8 cellular contexts compared by ENCODE assay signal in genomic region chr15:52569244-52569585, GRCh38. TPM values are rescaled to one million over a fixed set of nuclear protein-coding genes. Genes with fewer than 3 reads are reported as not detected.
DNase-seq lines count a peak whose midpoint lies in the region; ATAC-seq, FAIRE-seq and TF ChIP-seq lines count a peak whose summit lies in the region.

No MANE protein-coding gene starts in this region.

- TF ChIP-seq RAD21 in A549 (conservative IDR thresholded peaks at IDR 0.05 in 1 of 2, IDR thresholded peaks at IDR 0.05 in 1 of 2) = no peak

- 35% methylated on average over 10 of the region's 10 CpGs for WGBS in A549 (ENCODE audit: missing lambda C conversion rate)
- 38% methylated on average over 10 of the region's 10 CpGs for WGBS in mammary epithelial cell (ENCODE audit: low coverage, missing lambda C conversion rate)

- H3K79me2 ChIP-seq in mammary epithelial cell (ENCODE audit: insufficient read depth, low read length) = peaks cover 45% of the 10 kb centered on the region

- H3K4me2 ChIP-seq in A549 (peak overlapping the region; percentile 92), mammary epithelial cell (ENCODE audit: insufficient read depth, low read depth, low read length) (no peak overlapping the region)

- no peak for TF ChIP-seq POLR2A in A549 (IDR thresholded peaks at IDR 0.05; ENCODE audit: low read length)

- TF ChIP-seq CTCF in A549 (IDR thresholded peaks at IDR 0.05) (no peak), mammary epithelial cell (conservative IDR thresholded peaks at IDR 0.05 in 1 of 2, IDR thresholded peaks at IDR 0.05 in 1 of 2; ENCODE audit: extremely low read depth in 1 of 2, insufficient read depth in 1 of 2, low read depth in 1 of 2, low read length in 2 of 2) (no peak)

- H3K27ac ChIP-seq in A549 (peak overlapping the region; percentile 88 to 95), mammary epithelial cell (ENCODE audit: insufficient read depth, low read depth, low read length) (peak overlapping the region; percentile 93)

- intact Hi-C loops in mammary epithelial cell (cut with micrococcal nuclease) = loop anchor here (2.0 to 5.0 kb wide), 3 partner anchors 177 to 312 kb away; no protein-coding TSS in a partner anchor

- H3K36me3 ChIP-seq in mammary epithelial cell (ENCODE audit: insufficient read depth, low read length) (no peaks in the 10 kb centered on the region), mucosa of stomach (ENCODE audit: control insufficient read depth, insufficient read depth, low read length) (no peaks in the 10 kb centered on the region)

- H3K9ac ChIP-seq in mammary epithelial cell (ENCODE audit: insufficient read depth, low read length) (no peak overlapping the region), mucosa of stomach (ENCODE audit: low read length) (peak overlapping the region; percentile 99)

- H3K27me3 ChIP-seq in mammary epithelial cell (ENCODE audit: insufficient read depth, low read length) (no peaks in the 10 kb centered on the region), mucosa of stomach (ENCODE audit: control insufficient read depth, insufficient read depth, low read length) (no peaks in the 10 kb centered on the region)

- POLR2A ChIA-PET in A549 (lab: Yijun Ruan, JAX) = interaction anchor here (1.0 to 1.1 kb wide), 2 partner anchors 10 to 110 kb away, joined by 3 read pairs; partner anchors contain the start of gene ATOSA

- DNase-seq in A549 (ENCODE audit: low read depth in 1 of 2, low spot score in 1 of 2) = no peak
- DNase-seq in mammary epithelial cell = no peak
- no peak for DNase-seq in ACHN

- no peak for FAIRE-seq in A549 (lab: Jason Lieb, UNC)

- BruUV-seq in mammary epithelial cell (replicated peaks; lab: Mats Ljungman, UMichigan) = no TSS peak

- H2AFZ ChIP-seq in mammary epithelial cell (ENCODE audit: low read depth, low read length) = peak overlapping the region; percentile 87

- H3K4me3 ChIP-seq in A549 = peak overlapping the region; percentile 77; the same call in 1 of the 3 replicates
- peak overlapping the region; percentile 71 to 76 (median 74) for H3K4me3 ChIP-seq in mammary epithelial cell (replicated peaks in 1 of 3; ENCODE audit: insufficient read depth in 1 of 3, low read depth in 2 of 3, low read length in 3 of 3)
- peak overlapping the region; percentile 90 for H3K4me3 ChIP-seq in mucosa of stomach (ENCODE audit: low read length)

- H3K4me1 ChIP-seq in A549 (peaks cover 29% of the 10 kb centered on the region; the same call in 2 of the 3 replicates), mammary epithelial cell (ENCODE audit: insufficient read depth, low read length) (peaks cover 5% of the 10 kb centered on the region), mucosa of stomach (ENCODE audit: control insufficient read depth, insufficient read depth, low read length) (peaks cover 9% of the 10 kb centered on the region)

- H3K9me3 ChIP-seq in A549 (no peaks in the 10 kb centered on the region), mammary epithelial cell (replicated peaks; ENCODE audit: insufficient read depth, low read length) (no peaks in the 10 kb centered on the region), mucosa of stomach (ENCODE audit: control insufficient read depth, low read length) (no peaks in the 10 kb centered on the region)

- CTCF ChIA-PET in A549 (lab: Yijun Ruan, JAX) = no interaction called here
- CTCF ChIA-PET in mammary epithelial cell (lab: Charles Lee; ENCODE audit: low non-redundant PET) = no interaction called here

- dilution Hi-C loops in mammary epithelial cell (cut with HindIII; ENCODE audit: low sequenced_read_pairs) = loop anchor here (10.0 kb wide), 1 partner anchor 64 kb away; no protein-coding TSS in a partner anchor

- no peaks in the 10 kb centered on the region for H4K20me1 ChIP-seq in mammary epithelial cell (ENCODE audit: insufficient read depth, low read length)

- ATAC-seq in A549 (peak; percentile 46 to 54; a peak in 5 of 6 replicates), HG03442 (IDR thresholded peaks at IDR 0.05; ENCODE audit: unreplicated experiment) (peak; percentile 9), HG03342 (IDR thresholded peaks at IDR 0.05; ENCODE audit: unreplicated experiment) (no peak), HG02571 (IDR thresholded peaks at IDR 0.05; ENCODE audit: unreplicated experiment) (no peak)
- no peak for ATAC-seq in activated CD4-positive, CD25-positive, alpha-beta regulatory T cell treated with anti-CD3 and anti-CD28 coated beads, Interleukin-2, amount 50 U/mL, for 24 hours

- TF ChIP-seq EP300 in A549 (IDR thresholded peaks at IDR 0.05) = no peak

- in situ Hi-C loops in mammary epithelial cell (cut with MboI; ENCODE audit: low sequenced_read_pairs in 2 of 2) = no loop called here
- in situ Hi-C loops in ACHN (cut with HindIII; ENCODE audit: low pct_ligation_motif_present, low pct_unique_long_range_greater_than_20kb, low sequenced_read_pairs) = no loop called here

TF ChIP-seq in A549, 52 proteins besides CTCF, POLR2A, EP300 and RAD21:
- no peak for TF ChIP-seq ATOH8 (CRISPR knock-in tag; IDR thresholded peaks at IDR 0.05; ENCODE audit: low read depth)
- no peak for TF ChIP-seq CBX8 (IDR thresholded peaks at IDR 0.05)
- no peak for TF ChIP-seq CBX2 (IDR thresholded peaks at IDR 0.05; ENCODE audit: borderline replicate concordance, low read depth)
- no peak for TF ChIP-seq NR3C1 (IDR thresholded peaks at IDR 0.05)
- no peak for TF ChIP-seq PBX3 (IDR thresholded peaks at IDR 0.05)
- no peak for TF ChIP-seq HDAC2 (IDR thresholded peaks at IDR 0.05)
- TF ChIP-seq HOXB13 (CRISPR knock-in tag; IDR thresholded peaks at IDR 0.05; ENCODE audit: low read depth) = no peak
- TF ChIP-seq MYC (IDR thresholded peaks at IDR 0.05; ENCODE audit: borderline replicate concordance, low read length) = no peak
- TF ChIP-seq RARB (CRISPR knock-in tag; IDR thresholded peaks at IDR 0.05) = no peak

RNA-seq across cellular contexts. Expression of gene ARPP19, which starts 0.4 kb away (rescaled TPM):
- polyA plus RNA-seq in A549 (2011; rRNA removed) (142 and 192 TPM in 2 replicates), A549 (2017; fragmentation: RNase III; extraction: RNeasy Plus Mini Kit Qiagen cat#74134 plus additional on column Dnase treatment) (97.0 to 102 TPM (median 102 TPM) in 3 replicates), mammary epithelial cell (68.8 TPM)
- 31.4 and 41.0 TPM in 2 replicates for polyA plus RNA-seq in A549 (2012; cell fraction: cytosol; rRNA removed)
- 10.5 and 23.9 TPM in 2 replicates for polyA plus RNA-seq in A549 (2012; cell fraction: nucleus; rRNA removed)
- polyA minus RNA-seq in A549 (2011; rRNA and poly(A)+ RNA removed) = 94.8 and 118 TPM in 2 replicates
- 100 to 1,000 TPM; 153 to 200 TPM for total RNA-seq in mammary epithelial cell
- 73.5 TPM for polyA minus RNA-seq in mammary epithelial cell

RNA-seq across cellular contexts. Expression of gene MYO5A, which starts 40.5 kb away (rescaled TPM):
- 46.7 and 49.8 TPM in 2 replicates for polyA plus RNA-seq in A549 (2011; rRNA removed)
- polyA plus RNA-seq in A549 (2012; cell fraction: cytosol; rRNA removed) = 15.3 and 15.8 TPM in 2 replicates
- 12.4 and 13.1 TPM in 2 replicates for polyA plus RNA-seq in A549 (2012; cell fraction: nucleus; rRNA removed)
- polyA plus RNA-seq in A549 (2017; fragmentation: RNase III; extraction: RNeasy Plus Mini Kit Qiagen cat#74134 plus additional on column Dnase treatment) = 14.9 to 16.9 TPM (median 15.1 TPM) in 3 replicates
- polyA minus RNA-seq in A549 (2011; rRNA and poly(A)+ RNA removed) = 78.6 and 95.1 TPM in 2 replicates
- total RNA-seq in mammary epithelial cell = 10 to 100 TPM; 79.5 to 79.7 TPM
- polyA plus RNA-seq in mammary epithelial cell = 40.2 TPM
- 101 TPM for polyA minus RNA-seq in mammary epithelial cell

Comparison
In these comparisons a context has a peak if more than half of its experiments do, and no peak if none do; other contexts are left out.
1. ATAC-seq: peak in A549 (2 of 2) and HG03442 (single experiment); none in HG03342 (single experiment), HG02571 (single experiment) and activated CD4-positive, CD25-positive, alpha-beta regulatory T cell treated with anti-CD3 and anti-CD28 coated beads, Interleukin-2, amount 50 U/mL, for 24 hours (0 of 2).
2. Peak in every context shown above with its lines, with median percentiles within 50 percentile points of each other: H3K4me3 ChIP-seq.